Comparison of ENCODE assay signal across 24 cellular contexts in genomic region chr7:48111596-48111995, GRCh38. TPM values are rescaled to one million over a fixed set of nuclear protein-coding genes. Genes with fewer than 3 reads are reported as not detected.
DNase-seq lines count a peak whose midpoint lies in the region; ATAC-seq, FAIRE-seq and TF ChIP-seq lines count a peak whose summit lies in the region.
"Had no signal": no experiment of that assay in that cellular context is flagged by ENCODE, and none has a peak within 500 bp of the region (broad histone marks: within the 10 kb centered on the region; RNA-seq: fewer than 3 reads in every experiment).

No MANE protein-coding gene starts in this region.

- H3K4me3 ChIP-seq in liver (ENCODE audit: low read depth in 1 of 3, low read length in 3 of 3) = no peak overlapping the region
- no peak overlapping the region for H3K4me3 ChIP-seq in HepG2 (replicated peaks in 1 of 3; ENCODE audit: insufficient read depth in 1 of 3, low read depth in 2 of 3, low read length in 3 of 3)
- H3K4me3 ChIP-seq: GM23338, HAP-1 had no signal

- no peak for ATAC-seq in HepG2
- peak; percentile 58 for ATAC-seq in left lobe of liver
- no peak for ATAC-seq in GM21723 (IDR thresholded peaks at IDR 0.05; ENCODE audit: unreplicated experiment)
- ATAC-seq: GM23338 had no signal

- no peaks in the 10 kb centered on the region for H3K79me2 ChIP-seq in HepG2 (ENCODE audit: insufficient read depth, low read length)

- H3K27ac ChIP-seq in liver (ENCODE audit: low read depth in 1 of 2, low read length in 2 of 2) (no peak overlapping the region), HepG2 (ENCODE audit: extremely low read length, insufficient read depth, low read length) (no peak overlapping the region), VCaP (0 out of 2 replicates have a peak overlapping the region, but pooled peaks have one; percentile 40)

- no peak overlapping the region for H2AFZ ChIP-seq in HepG2 (ENCODE audit: low read length)
- H2AFZ ChIP-seq: GM23338 had no signal

- H4K20me1 ChIP-seq in HepG2 (ENCODE audit: insufficient read depth, low read length) = no peaks in the 10 kb centered on the region

- no peak for FAIRE-seq in HepG2 (lab: Jason Lieb, UNC)
- FAIRE-seq: GM12891, HTR-8/SVneo had no signal

- TF ChIP-seq CTCF in liver (IDR thresholded peaks at IDR 0.05; ENCODE audit: low read depth, low read length, missing input control) (no peak), HepG2 (CRISPR knock-in tag; IDR thresholded peaks at IDR 0.05) (no peak), VCaP (conservative IDR thresholded peaks at IDR 0.05) (no peak), GM10266 (IDR thresholded peaks at IDR 0.05; ENCODE audit: control insufficient read depth, insufficient read depth, low read depth, missing control alignments) (no peak)

- H3K4me1 ChIP-seq in liver (ENCODE audit: control insufficient read depth in 4 of 4, insufficient read depth in 4 of 4, low read length in 3 of 4) (peaks cover 2 to 8% (median 4%) of the 10 kb centered on the region in 4 donors), HepG2 (ENCODE audit: insufficient read depth, low read length) (peaks cover 20% of the 10 kb centered on the region)
- H3K4me1 ChIP-seq: BE2C, HAP-1 had no signal

- in situ Hi-C loops in HepG2 (cut with HindIII; ENCODE audit: extremely low pct_ligation_motif_present, low pct_unique_long_range_greater_than_20kb) = loop anchor here (5.0 to 25.0 kb wide), 3 partner anchors 119 to 849 kb away; no protein-coding TSS in a partner anchor

- H3K9ac ChIP-seq in liver (ENCODE audit: low read depth in 1 of 2, low read length in 2 of 2) = no peak overlapping the region
- H3K9ac ChIP-seq in HepG2 (ENCODE audit: insufficient read depth, low read depth, low read length) = no peak overlapping the region
- H3K9ac ChIP-seq: SK-N-SH had no signal

- CTCF ChIA-PET in HepG2 (lab: Yijun Ruan, JAX; ENCODE audit: low intra/inter-chr PET ratio, low total read pairs) = no interaction called here

- TF ChIP-seq POLR2A in HepG2 (IDR thresholded peaks at IDR 0.05; ENCODE audit: insufficient read depth in 1 of 2, low read depth in 2 of 2, low read length in 2 of 2) = no peak

- H3K9me3 ChIP-seq in liver (ENCODE audit: control insufficient read depth in 4 of 4, low read length in 3 of 4) = no peaks in the 10 kb centered on the region
- no peaks in the 10 kb centered on the region for H3K9me3 ChIP-seq in HepG2 (ENCODE audit: low read length)
- H3K9me3 ChIP-seq: BE2C, HAP-1, SK-N-SH had no signal

- POLR2A ChIA-PET in HepG2 (lab: Yijun Ruan, JAX) = no interaction called here

- 83% methylated on average over 8 of the region's 8 CpGs for WGBS in liver
- 52% methylated on average over 8 of the region's 8 CpGs for WGBS in HepG2 (ENCODE audit: low lambda C conversion rate)

- H3K36me3 ChIP-seq in liver (ENCODE audit: control insufficient read depth in 4 of 4, insufficient read depth in 3 of 4, low read depth in 1 of 4, low read length in 3 of 4) (peaks cover 7 to 17% (median 13%) of the 10 kb centered on the region in 4 donors), HepG2 (replicated peaks in 1 of 2; ENCODE audit: control insufficient read depth in 1 of 2, insufficient read depth in 2 of 2, low read length in 2 of 2) (peaks cover 5 to 17% of the 10 kb centered on the region in 2 experiments; a peak in 3 of 5 replicates)
- H3K36me3 ChIP-seq: BE2C had no signal

- intact Hi-C loops in HepG2 (cut with micrococcal nuclease; ENCODE audit: unreplicated experiment) = no loop called here

- no TSS peak for BruUV-seq in HepG2 (replicated peaks; lab: Mats Ljungman, UMichigan)

- DNase-seq in HepG2 (ENCODE audit: low spot score) = no peak
- DNase-seq in left lobe of liver (ENCODE audit: low spot score) = no peak
- DNase-seq in mucosa of gallbladder (ENCODE audit: low spot score) = no peak
- DNase-seq in GM10266 (ENCODE audit: extremely low spot score) = no peak
- DNase-seq: BE2C, COR-L47, DND-41, Karpas-422, MV-4-11, NCI-H1105 treated with DMSO at 0.1 percent for 48 hours, NCI-H2029 treated with DMSO at 0.1 percent for 48 hours, NCI-H2171, NCI-H345, NCI-H524 treated with DMSO at 0.1 percent for 48 hours, SIG-M5, SK-N-SH had no signal

- TF ChIP-seq RAD21 in liver (IDR thresholded peaks at IDR 0.05) = peak in 1 of 2 donors; percentile 19
- TF ChIP-seq RAD21 in HepG2 (CRISPR knock-in tag; IDR thresholded peaks at IDR 0.05) = no peak

- no peak overlapping the region for H3K4me2 ChIP-seq in HepG2 (ENCODE audit: low read depth, low read length)
- H3K4me2 ChIP-seq: GM23338, SK-N-SH had no signal

- TF ChIP-seq EP300 in HepG2 (IDR thresholded peaks at IDR 0.05; ENCODE audit: low read depth in 2 of 2, low read length in 2 of 2) = no peak
- TF ChIP-seq EP300 in HepG2 (CRISPR knock-in tag; IDR thresholded peaks at IDR 0.05; ENCODE audit: borderline replicate concordance) = no peak

- H3K27me3 ChIP-seq in liver (ENCODE audit: control insufficient read depth in 4 of 4, insufficient read depth in 4 of 4, low read length in 3 of 4) = no peaks in the 10 kb centered on the region
- no peaks in the 10 kb centered on the region for H3K27me3 ChIP-seq in HepG2 (ENCODE audit: control insufficient read depth in 1 of 2, insufficient read depth in 2 of 2, low read length in 2 of 2)
- H3K27me3 ChIP-seq: BE2C had no signal

TF ChIP-seq in liver, 16 proteins besides CTCF, POLR2A, EP300 and RAD21 (continues in another document):
- TF ChIP-seq FOXA1 (IDR thresholded peaks at IDR 0.05) (no peak), TAF1 (conservative IDR thresholded peaks at IDR 0.05) (no peak), FOXA2 (IDR thresholded peaks at IDR 0.05) (no peak)

TF ChIP-seq in HepG2, 621 proteins besides CTCF, POLR2A, EP300 and RAD21 (continues in another document):
- no peak for TF ChIP-seq SATB2 (CRISPR knock-in tag; IDR thresholded peaks at IDR 0.05)

RNA-seq across cellular contexts. Expression of gene UPP1, which starts 22.5 kb away (rescaled TPM):
- total RNA-seq in liver (1 to 10 TPM; 3.1 to 8.2 TPM), HepG2 (2016; rRNA removed; fragmentation: Illumina TruSeq; extraction: Trizol) (5.5 and 5.7 TPM in 2 replicates), left lobe of liver (8.1 TPM), mucosa of gallbladder (16.8 TPM)
- polyA plus RNA-seq in liver (10 to 100 TPM; 10.1 to 18.8 TPM), HepG2 (2011; rRNA removed) (9.8 and 12.4 TPM in 2 replicates)
- 4.4 and 7.3 TPM in 2 replicates for total RNA-seq in HepG2 (2016; cell fraction: cytosol; rRNA removed; fragmentation: Illumina TruSeq; extraction: Trizol; ENCODE audit: low read depth)
- total RNA-seq in HepG2 (2016; cell fraction: insoluble cytoplasmic fraction; rRNA removed; fragmentation: Illumina TruSeq; extraction: Trizol) = 5.0 and 5.2 TPM in 2 replicates
- 8.2 and 9.6 TPM in 2 replicates for total RNA-seq in HepG2 (2016; cell fraction: membrane; rRNA removed; fragmentation: Illumina TruSeq; extraction: Trizol)
- 4.1 and 4.4 TPM in 2 replicates for total RNA-seq in HepG2 (2016; cell fraction: nucleus; rRNA removed; fragmentation: Illumina TruSeq; extraction: Trizol)
- 9.5 and 11.8 TPM in 2 replicates for polyA plus RNA-seq in HepG2 (2011; cell fraction: cytosol; rRNA removed)
- polyA plus RNA-seq in HepG2 (2011; cell fraction: nucleus; rRNA removed) = 20.6 and 22.1 TPM in 2 replicates
- polyA plus RNA-seq in HepG2 (2012) = 5.4 and 9.0 TPM in 2 replicates
- polyA plus RNA-seq in HepG2 (2016; cell fraction: cytosol; fragmentation: Illumina TruSeq; extraction: Trizol; ENCODE audit: low read depth) = 7.9 and 9.8 TPM in 2 replicates
- 7.1 and 8.0 TPM in 2 replicates for polyA plus RNA-seq in HepG2 (2016; cell fraction: insoluble cytoplasmic fraction; fragmentation: Illumina TruSeq; extraction: Trizol; ENCODE audit: low read depth)
- polyA plus RNA-seq in HepG2 (2016; cell fraction: membrane; fragmentation: Illumina TruSeq; extraction: Trizol; ENCODE audit: low read depth) = 8.1 and 8.4 TPM in 2 replicates
- polyA plus RNA-seq in HepG2 (2016; cell fraction: nucleus; fragmentation: Illumina TruSeq; extraction: Trizol; ENCODE audit: insufficient read depth, low read depth) = 8.7 and 10.6 TPM in 2 replicates
- polyA minus RNA-seq in HepG2 (2011; rRNA and poly(A)+ RNA removed; ENCODE audit: low replicate concordance) = 7.2 and 13.8 TPM in 2 replicates
- 3.3 and 3.4 TPM in 2 replicates for polyA minus RNA-seq in HepG2 (2011; cell fraction: cytosol; rRNA and poly(A)+ RNA removed)
- polyA minus RNA-seq in HepG2 (2011; cell fraction: nucleus; rRNA and poly(A)+ RNA removed) = 7.9 and 9.2 TPM in 2 replicates

RNA-seq across cellular contexts. Expression of gene ABCA13, which starts 59.7 kb away (rescaled TPM):
- total RNA-seq in liver (1 to 10 TPM; 1.0 TPM), HepG2 (2016; rRNA removed; fragmentation: Illumina TruSeq; extraction: Trizol) (not detected in 2 replicates), left lobe of liver (1.0 TPM), mucosa of gallbladder (2.8 TPM)
- polyA plus RNA-seq in liver (under 1 TPM; 0.22 to 0.32 TPM), HepG2 (2011; rRNA removed) (0.03 TPM in 1 of 2 replicates, not detected in the other)
- not detected in 2 replicates for total RNA-seq in HepG2 (2016; cell fraction: cytosol; rRNA removed; fragmentation: Illumina TruSeq; extraction: Trizol; ENCODE audit: low read depth)
- not detected in 2 replicates for total RNA-seq in HepG2 (2016; cell fraction: insoluble cytoplasmic fraction; rRNA removed; fragmentation: Illumina TruSeq; extraction: Trizol)
- not detected in 2 replicates for total RNA-seq in HepG2 (2016; cell fraction: membrane; rRNA removed; fragmentation: Illumina TruSeq; extraction: Trizol)
- total RNA-seq in HepG2 (2016; cell fraction: nucleus; rRNA removed; fragmentation: Illumina TruSeq; extraction: Trizol) = not detected in 2 replicates
- 0.01 TPM in 2 replicates for polyA plus RNA-seq in HepG2 (2011; cell fraction: cytosol; rRNA removed)
- 0.02 TPM in 1 of 2 replicates, not detected in the other for polyA plus RNA-seq in HepG2 (2011; cell fraction: nucleus; rRNA removed)
- polyA plus RNA-seq in HepG2 (2012) = 0.07 TPM in 1 of 2 replicates, not detected in the other
- polyA plus RNA-seq in HepG2 (2016; cell fraction: cytosol; fragmentation: Illumina TruSeq; extraction: Trizol; ENCODE audit: low read depth) = not detected in 2 replicates
- not detected in 2 replicates for polyA plus RNA-seq in HepG2 (2016; cell fraction: insoluble cytoplasmic fraction; fragmentation: Illumina TruSeq; extraction: Trizol; ENCODE audit: low read depth)
- polyA plus RNA-seq in HepG2 (2016; cell fraction: membrane; fragmentation: Illumina TruSeq; extraction: Trizol; ENCODE audit: low read depth) = not detected in 2 replicates
- polyA plus RNA-seq in HepG2 (2016; cell fraction: nucleus; fragmentation: Illumina TruSeq; extraction: Trizol; ENCODE audit: insufficient read depth, low read depth) = not detected in 2 replicates
- polyA minus RNA-seq in HepG2 (2011; rRNA and poly(A)+ RNA removed; ENCODE audit: low replicate concordance) = not detected in 2 replicates
- polyA minus RNA-seq in HepG2 (2011; cell fraction: cytosol; rRNA and poly(A)+ RNA removed) = not detected in 2 replicates
- polyA minus RNA-seq in HepG2 (2011; cell fraction: nucleus; rRNA and poly(A)+ RNA removed) = 0.12 and 0.13 TPM in 2 replicates
- polyA plus RNA-seq: GM23338, IgD-negative memory B cell, SK-N-SH had no signal
